ENCODE assay signal across 9 cellular contexts in the genomic region with DNA sequence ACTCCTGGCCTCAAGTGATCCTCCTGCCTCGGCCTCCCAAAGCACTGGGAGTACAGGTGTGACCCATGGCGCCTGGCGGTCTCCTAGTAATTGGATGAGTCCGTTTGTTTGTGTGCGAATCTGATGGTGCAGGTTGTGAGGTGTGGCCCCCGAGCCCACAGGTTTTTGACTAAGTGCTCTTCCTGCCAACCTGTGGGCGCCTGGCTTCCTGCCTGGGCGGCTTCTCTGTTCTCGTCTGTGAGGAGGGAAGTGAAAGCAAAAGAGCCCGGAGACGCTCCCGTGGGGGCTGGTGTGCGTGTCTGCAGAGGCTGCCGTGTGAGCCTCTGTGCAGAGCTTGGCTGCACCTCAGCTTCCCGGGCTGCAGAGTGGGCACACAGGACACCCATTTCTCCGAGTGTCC. TPM values are rescaled to one million over a fixed set of nuclear protein-coding genes. Genes with fewer than 3 reads are reported as not detected.
A peak's percentile ranks its signal among the peaks of the same experiment; 100 is the strongest.
DNase-seq lines count a peak whose midpoint lies in the region; ATAC-seq and TF ChIP-seq lines count a peak whose summit lies in the region.
"Had no signal": no experiment of that assay in that cellular context is flagged by ENCODE, and none has a peak within 500 bp of the region (broad histone marks: within the 10 kb centered on the region; RNA-seq: fewer than 3 reads in every experiment).

No MANE protein-coding gene starts in this region.

- H3K36me3 ChIP-seq in BE2C (no peaks in the 10 kb centered on the region), KOPT-K1 (ENCODE audit: insufficient read depth, low read length) (peaks cover 84% of the 10 kb centered on the region), esophagus (ENCODE audit: control insufficient read depth in 2 of 2, insufficient read depth in 2 of 2, low read length in 1 of 2) (peaks cover 0 to 9% of the 10 kb centered on the region in 2 donors)
- H3K36me3 ChIP-seq: cardiac muscle cell had no signal

- H3K4me3 Mint-ChIP-seq in activated CD4-positive, alpha-beta memory T cell treated with anti-CD3 and anti-CD28 coated beads, Interleukin-2, amount 10 ng/mL, durations not matched to agents 7 days and 5 days, result peak overlapping the region; percentile 80

- H3K4me1 ChIP-seq in BE2C, result 0 out of 2 replicates have a peak, but pooled peaks cover 4% of the 10 kb centered on the region
- H3K4me1 ChIP-seq in esophagus (ENCODE audit: control insufficient read depth in 2 of 2, insufficient read depth in 2 of 2, low read length in 1 of 2), result peaks cover 5% of the 10 kb centered on the region in 2 donors

- peak overlapping the region; percentile 93 for H3K27ac Mint-ChIP-seq in activated CD4-positive, alpha-beta memory T cell treated with anti-CD3 and anti-CD28 coated beads, Interleukin-2, amount 10 ng/mL, durations not matched to agents 7 days and 5 days

- H3K36me3 Mint-ChIP-seq in activated CD4-positive, alpha-beta memory T cell treated with anti-CD3 and anti-CD28 coated beads, Interleukin-2, amount 10 ng/mL, durations not matched to agents 7 days and 5 days (ENCODE audit: low read depth), result peaks cover 80% of the 10 kb centered on the region

- TF ChIP-seq CTCF in BE2C (IDR thresholded peaks at IDR 0.05; ENCODE audit: low read depth, low read length), result no peak

- H3K4me3 ChIP-seq in BE2C (ENCODE audit: low read depth, low read length) (no peak overlapping the region), esophagus (ENCODE audit: low read depth in 1 of 2, low read length in 2 of 2) (peak overlapping the region; percentile 17 to 35)
- H3K4me3 ChIP-seq: cardiac muscle cell had no signal

- H3K9me3 ChIP-seq in BE2C, result no peaks in the 10 kb centered on the region
- no peaks in the 10 kb centered on the region for H3K9me3 ChIP-seq in KOPT-K1 (ENCODE audit: insufficient read depth, low read length, poor library complexity, severe bottlenecking)
- H3K9me3 ChIP-seq in esophagus (ENCODE audit: control insufficient read depth in 2 of 2, insufficient read depth in 1 of 2, low read depth in 1 of 2, low read length in 1 of 2), result no peaks in the 10 kb centered on the region

- no peaks in the 10 kb centered on the region for H3K9me3 Mint-ChIP-seq in activated CD4-positive, alpha-beta memory T cell treated with anti-CD3 and anti-CD28 coated beads, Interleukin-2, amount 10 ng/mL, durations not matched to agents 7 days and 5 days

- peaks cover 74% of the 10 kb centered on the region for H3K4me1 Mint-ChIP-seq in activated CD4-positive, alpha-beta memory T cell treated with anti-CD3 and anti-CD28 coated beads, Interleukin-2, amount 10 ng/mL, durations not matched to agents 7 days and 5 days

- POLR2A ChIA-PET in activated CD4-positive, alpha-beta memory T cell treated with anti-CD3 and anti-CD28 coated beads, Interleukin-2, amount 10 ng/mL, durations not matched to agents 7 days and 5 days (lab: Charles Lee), result interaction anchor here (0.7 to 17.5 kb wide), 15 partner anchors 10 to 192 kb away, joined by 3 to 334 read pairs (median 6); a partner anchor contains a TSS

- CTCF ChIA-PET in activated CD4-positive, alpha-beta memory T cell treated with anti-CD3 and anti-CD28 coated beads, Interleukin-2, amount 10 ng/mL, durations not matched to agents 7 days and 5 days (lab: Charles Lee), result interaction anchor here (0.6 to 4.9 kb wide), 7 partner anchors 11 to 203 kb away, joined by 3 to 56 read pairs (median 4); a partner anchor contains a TSS

- 25 to 27% methylated on average over 16 of the region's 16 CpGs for WGBS in esophagus, 2 donors

- H3K27me3 ChIP-seq in BE2C (peaks cover 8% of the 10 kb centered on the region), esophagus (ENCODE audit: control insufficient read depth in 1 of 2, insufficient read depth in 2 of 2, low read length in 2 of 2) (no peaks in the 10 kb centered on the region)
- H3K27me3 ChIP-seq: cardiac muscle cell had no signal

- peak; percentile 14 for DNase-seq in BE2C
- peak; percentile 96 for DNase-seq in activated CD4-positive, alpha-beta memory T cell treated with anti-CD3 and anti-CD28 coated beads, Interleukin-2, amount 10 ng/mL, durations not matched to agents 7 days and 5 days
- DNase-seq in stimulated activated CD4-positive, alpha-beta T cell treated with anti-CD3 and anti-CD28 coated beads, Interleukin-1b, Interleukin-23, amount 100 ng/mL, for 24 hours (ENCODE audit: low read depth in 4 of 4, low spot score in 1 of 4), result peak; percentile 66 to 89 (median 75)
- no peak for DNase-seq in NCI-H1092 (lab: John Stamatoyannopoulos, UW)

- H3K27ac ChIP-seq in KOPT-K1 (ENCODE audit: low read depth, low read length, poor library complexity, severe bottlenecking), result peak overlapping the region; percentile 67
- peak overlapping the region; percentile 11 to 36 for H3K27ac ChIP-seq in esophagus (ENCODE audit: low read depth in 2 of 2, low read length in 1 of 2)
- H3K27ac ChIP-seq: cardiac muscle cell had no signal

- ATAC-seq in GM19467 (IDR thresholded peaks at IDR 0.05; ENCODE audit: unreplicated experiment), result peak; percentile 55
- ATAC-seq in GM21723 (IDR thresholded peaks at IDR 0.05; ENCODE audit: unreplicated experiment), result no peak

- H3K27me3 Mint-ChIP-seq in activated CD4-positive, alpha-beta memory T cell treated with anti-CD3 and anti-CD28 coated beads, Interleukin-2, amount 10 ng/mL, durations not matched to agents 7 days and 5 days, result no peaks in the 10 kb centered on the region

RNA-seq across cellular contexts. Expression of a gene that starts 10.0 kb away (rescaled TPM):
- 31.2 TPM for polyA plus RNA-seq in BE2C (2012; ENCODE audit: insufficient read depth, insufficient read length, low read depth)
- total RNA-seq in activated CD4-positive, alpha-beta memory T cell treated with anti-CD3 and anti-CD28 coated beads, Interleukin-2, amount 10 ng/mL, durations not matched to agents 7 days and 5 days, result 100 to 1,000 TPM; 419 to 437 TPM
- 10 to 100 TPM in 1 of 2 donors, 1 to 10 TPM in 1; 8.9 to 17.7 TPM for polyA plus RNA-seq in esophagus

RNA-seq across cellular contexts. Expression of a gene that starts 18.2 kb away (rescaled TPM):
- 824 TPM for polyA plus RNA-seq in BE2C (2012; ENCODE audit: insufficient read depth, insufficient read length, low read depth)
- 100 to 1,000 TPM; 116 to 120 TPM for total RNA-seq in activated CD4-positive, alpha-beta memory T cell treated with anti-CD3 and anti-CD28 coated beads, Interleukin-2, amount 10 ng/mL, durations not matched to agents 7 days and 5 days
- polyA plus RNA-seq in esophagus, result 100 to 1,000 TPM in 1 of 2 donors, 10 to 100 TPM in 1; 77.9 to 162 TPM

RNA-seq across cellular contexts. Expression of a gene that starts 26.8 kb away (rescaled TPM):
- polyA plus RNA-seq in BE2C (2012; ENCODE audit: insufficient read depth, insufficient read length, low read depth), result 790 TPM
- total RNA-seq in activated CD4-positive, alpha-beta memory T cell treated with anti-CD3 and anti-CD28 coated beads, Interleukin-2, amount 10 ng/mL, durations not matched to agents 7 days and 5 days, result 100 to 1,000 TPM; 141 to 148 TPM
- 100 to 1,000 TPM; 271 to 294 TPM for polyA plus RNA-seq in esophagus

RNA-seq across cellular contexts. Expression of a gene that starts 37.0 kb away (rescaled TPM):
- 16.4 TPM for polyA plus RNA-seq in BE2C (2012; ENCODE audit: insufficient read depth, insufficient read length, low read depth)
- 10 to 100 TPM; 92.7 to 95.1 TPM for total RNA-seq in activated CD4-positive, alpha-beta memory T cell treated with anti-CD3 and anti-CD28 coated beads, Interleukin-2, amount 10 ng/mL, durations not matched to agents 7 days and 5 days
- polyA plus RNA-seq in esophagus, result 10 to 100 TPM; 11.4 to 26.4 TPM

RNA-seq across cellular contexts. Expression of a gene that starts 50.5 kb away (rescaled TPM):
- 3.0 TPM for polyA plus RNA-seq in BE2C (2012; ENCODE audit: insufficient read depth, insufficient read length, low read depth)
- total RNA-seq in activated CD4-positive, alpha-beta memory T cell treated with anti-CD3 and anti-CD28 coated beads, Interleukin-2, amount 10 ng/mL, durations not matched to agents 7 days and 5 days, result 100 to 1,000 TPM; 513 to 519 TPM
- 100 to 1,000 TPM in 1 of 2 donors, 10 to 100 TPM in 1; 84.4 to 106 TPM for polyA plus RNA-seq in esophagus
